Comparison of ENCODE assay signal across 11 cellular contexts in genomic region chr10:84226616-84227015, GRCh38. TPM values are rescaled to one million over a fixed set of nuclear protein-coding genes. Genes with fewer than 3 reads are reported as not detected.
"Had no signal": no experiment of that assay in that cellular context is flagged by ENCODE, and none has a peak within 500 bp of the region (broad histone marks: within the 10 kb centered on the region; RNA-seq: fewer than 3 reads in every experiment).

No MANE protein-coding gene starts in this region.

- H3K27ac Mint-ChIP-seq: HFFc6, IgD-negative memory B cell had no signal

- H3K4me3 ChIP-seq: GM23248, HAP-1 had no signal

- DNase-seq: GM23248, GOT3, H7, HFFc6, KBM-7 had no signal

- H3K4me1 Mint-ChIP-seq: IgD-negative memory B cell had no signal

- H3K36me3 ChIP-seq: HAP-1 had no signal

- H3K27ac ChIP-seq: GM23248, HL-60 had no signal

- H3K9me3 ChIP-seq: HAP-1 had no signal

- H3K9me3 Mint-ChIP-seq: HFFc6 had no signal

- H3K36me3 Mint-ChIP-seq: IgD-negative memory B cell had no signal

- H3K4me3 Mint-ChIP-seq: HFFc6, IgD-negative memory B cell had no signal

- H3K4me1 ChIP-seq: HAP-1 had no signal

RNA-seq across cellular contexts. Expression of gene LRIT2, which starts 1.3 kb away (rescaled TPM):
- total RNA-seq: GM23248, H4, H7, HepG2, HFFc6, HT1080 had no signal

RNA-seq across cellular contexts. Expression of gene LRIT1, which starts 14.7 kb away (rescaled TPM):
- total RNA-seq: GM23248, H4, H7, HepG2, HFFc6, HT1080 had no signal

RNA-seq across cellular contexts. Expression of gene RGR, which starts 18.2 kb away (rescaled TPM):
- total RNA-seq: GM23248, H4, H7, HFFc6, HT1080 had no signal

RNA-seq across cellular contexts. Expression of gene CDHR1, which starts 32.3 kb away (rescaled TPM):
- total RNA-seq: GM23248, HFFc6, HT1080 had no signal

RNA-seq across cellular contexts. Expression of gene GPR15LG, which starts 53.0 kb away (rescaled TPM):
- total RNA-seq: GM23248, H4, H7, HepG2, HFFc6, HT1080 had no signal
